ENCODE assay signal across 8 cellular contexts in genomic region chr16:2514333-2515179, GRCh38.
DNase-seq lines count a peak whose midpoint lies in the region; ATAC-seq and TF ChIP-seq lines count a peak whose summit lies in the region.

No MANE protein-coding gene starts in this region.

- H3K36me3 ChIP-seq in iPS-15b (ENCODE audit: control insufficient read depth, insufficient read depth, low read length), result no peaks in the 10 kb centered on the region

- peak overlapping the region; percentile 97 for H3K27ac ChIP-seq in HL-60 (replicated peaks)

- ATAC-seq in GM18858 (IDR thresholded peaks at IDR 0.05; ENCODE audit: unreplicated experiment), result no peak

- H3K4me3 ChIP-seq in AG04449 (ENCODE audit: low read depth, low read length), result peak overlapping the region; percentile 83
- peak overlapping the region; percentile 86 for H3K4me3 ChIP-seq in HL-60 (replicated peaks; ENCODE audit: insufficient read depth, low read length)
- H3K4me3 ChIP-seq in iPS-15b (ENCODE audit: low read depth, low read length), result peak overlapping the region; percentile 84

- CTCF ChIA-PET in AG04449 (lab: Yijun Ruan, JAX), result interaction anchor here (1.1 to 2.6 kb wide), 4 partner anchors 11 to 263 kb away, joined by 3 to 18 read pairs (median 3); partner anchors contain the start of gene ECI1

- H3K27me3 ChIP-seq in HL-60 (ENCODE audit: insufficient read depth, poor library complexity, severe bottlenecking), result no peaks in the 10 kb centered on the region
- no peaks in the 10 kb centered on the region for H3K27me3 ChIP-seq in iPS-15b (ENCODE audit: control insufficient read depth, insufficient read depth, low read length)

- TF ChIP-seq CTCF in AG04449 (IDR thresholded peaks at IDR 0.05; ENCODE audit: insufficient read depth, low read length, missing control alignments), result no peak
- no peak for TF ChIP-seq CTCF in HL-60 (IDR thresholded peaks at IDR 0.05; ENCODE audit: insufficient read depth, low read length)

- POLR2A ChIA-PET in AG04449 (lab: Yijun Ruan, JAX), result interaction anchor here (0.9 to 1.1 kb wide), 2 partner anchors 19 to 126 kb away, joined by 3 read pairs; no protein-coding TSS in a partner anchor

- peak overlapping the region; percentile 87 for H3K9ac ChIP-seq in iPS-15b (ENCODE audit: low read depth, low read length)

- DNase-seq in AG04449 (ENCODE audit: low read depth, low spot score) (no peak), HL-60 (ENCODE audit: low read depth in 1 of 2, low spot score in 1 of 2) (peak in 1 of 2 experiments; percentile 30), NCI-H2227 treated with DMSO at 0.1 percent for 48 hours (lab: John Stamatoyannopoulos, UW) (no peak), NCI-H524 (lab: John Stamatoyannopoulos, UW) (no peak)
- DNase-seq in activated naive CD4-positive, alpha-beta T cell treated with anti-CD3 and anti-CD28 coated beads, Interleukin-2, amount 50 U/mL, for 16 hours, result peak; percentile 36
- peak; percentile 30 to 37 for DNase-seq in stimulated activated CD4-positive, alpha-beta T cell treated with anti-CD3 and anti-CD28 coated beads, Interleukin-4, amount 100 ng/mL, for 4 hours

- peaks cover 8% of the 10 kb centered on the region for H3K4me1 ChIP-seq in iPS-15b (ENCODE audit: control insufficient read depth, insufficient read depth, low read length)

- H3K9me3 ChIP-seq in iPS-15b (ENCODE audit: control insufficient read depth, insufficient read depth, low read length), result no peaks in the 10 kb centered on the region

Comparison
In these comparisons a context has a peak if more than half of its experiments do, and no peak if none do; other contexts are left out.
1. DNase-seq: peak in activated naive CD4-positive, alpha-beta T cell treated with anti-CD3 and anti-CD28 coated beads, Interleukin-2, amount 50 U/mL, for 16 hours (single experiment) and stimulated activated CD4-positive, alpha-beta T cell treated with anti-CD3 and anti-CD28 coated beads, Interleukin-4, amount 100 ng/mL, for 4 hours (2 of 2); none in AG04449 (single experiment), NCI-H2227 treated with DMSO at 0.1 percent for 48 hours (single experiment) and NCI-H524 (0 of 2).
2. Peak in every context shown above with its lines, with median percentiles within 50 percentile points of each other: H3K4me3 ChIP-seq.